ENCODE assay signal across 8 cellular contexts in the genomic region with DNA sequence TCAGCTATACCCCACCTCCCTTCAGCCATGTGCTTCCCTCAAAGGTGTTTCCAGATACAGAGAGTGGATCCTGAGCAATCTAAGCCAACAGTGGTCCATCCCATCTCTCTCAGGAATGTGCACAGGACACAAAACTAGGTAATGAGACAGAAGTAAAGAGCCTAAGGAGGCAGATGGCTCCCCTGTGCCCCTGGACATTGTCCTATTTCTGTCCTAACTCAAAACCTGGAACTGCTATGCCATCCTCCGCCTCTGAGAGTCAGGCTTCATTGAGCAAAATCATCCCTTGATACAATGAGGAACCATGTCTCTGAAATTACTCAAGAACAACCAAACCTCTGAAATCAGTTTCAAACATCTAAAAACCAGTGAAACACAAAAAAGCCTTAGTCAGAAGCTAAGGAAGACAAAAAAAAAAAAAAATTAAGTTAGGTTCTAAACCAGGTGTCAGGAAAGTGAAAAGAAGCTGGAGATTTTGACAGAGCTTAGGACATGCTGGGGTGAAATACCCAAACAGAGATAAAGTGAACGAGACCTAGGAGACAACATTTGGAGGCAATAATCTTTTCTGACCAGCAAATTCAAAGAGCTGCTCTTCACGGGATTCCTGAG.
DNase-seq lines count a peak whose midpoint lies in the region; ATAC-seq and TF ChIP-seq lines count a peak whose summit lies in the region.

No MANE protein-coding gene starts in this region.

- H3K79me2 ChIP-seq in SU-DHL-6 (ENCODE audit: insufficient read depth, low read length) = no peaks in the 10 kb centered on the region

- H4K20me1 ChIP-seq in SU-DHL-6 (ENCODE audit: low read depth, low read length) = no peaks in the 10 kb centered on the region

- peaks cover 7% of the 10 kb centered on the region for H3K4me1 ChIP-seq in foreskin keratinocyte
- peaks cover 0 to 49% (median 38%) of the 10 kb centered on the region in 4 donors for H3K4me1 ChIP-seq in tibial artery

- H2AFZ ChIP-seq in SU-DHL-6 (ENCODE audit: low read depth, low read length, severe bottlenecking) = peak overlapping the region; percentile 12

- H3K36me3 Mint-ChIP-seq in CD14-positive monocyte = peaks cover 0 to 2% of the 10 kb centered on the region in 2 donors

- intact Hi-C loops in CD14-positive monocyte (cut with micrococcal nuclease) (loop anchor here (5.0 to 10.0 kb wide), 8 partner anchors 35 to 1342 kb away; no protein-coding TSS in a partner anchor), tibial artery (cut with DNase I; ENCODE audit: low total_unique reads) (no loop called here), posterior vena cava (cut with DNase I) (no loop called here)

- H3K9ac ChIP-seq in SU-DHL-6 (ENCODE audit: low read length) = no peak overlapping the region

- peaks cover 0 to 1% (median 0%) of the 10 kb centered on the region in 3 donors for H3K27me3 Mint-ChIP-seq in CD14-positive monocyte (ENCODE audit: low read depth in 3 of 3)

- peak; percentile 63 for ATAC-seq in GM18909 (IDR thresholded peaks at IDR 0.05; ENCODE audit: poor library complexity, unreplicated experiment)
- ATAC-seq in HG03066 (IDR thresholded peaks at IDR 0.05; ENCODE audit: low read depth, unreplicated experiment) = peak; percentile 57
- ATAC-seq in foreskin keratinocyte = no peak

- no peaks in the 10 kb centered on the region for H3K27me3 ChIP-seq in SU-DHL-6 (ENCODE audit: low read length)
- no peaks in the 10 kb centered on the region for H3K27me3 ChIP-seq in foreskin keratinocyte
- H3K27me3 ChIP-seq in tibial artery = no peaks in the 10 kb centered on the region

- DNase-seq in CD14-positive monocyte (ENCODE audit: low spot score) = peak; percentile 61
- DNase-seq in foreskin keratinocyte = no peak
- no peak for DNase-seq in tibial artery
- no peak for DNase-seq in posterior vena cava (ENCODE audit: low spot score)
- DNase-seq in glomerular visceral epithelial cell (ENCODE audit: extremely low spot score) = no peak

- H3K9me2 ChIP-seq in SU-DHL-6 (replicated peaks; ENCODE audit: insufficient read depth, low read length) = no peaks in the 10 kb centered on the region

- H3K27ac Mint-ChIP-seq in CD14-positive monocyte = peak overlapping the region; percentile 88 to 100 (median 99)

- H3K9me3 ChIP-seq in SU-DHL-6 (ENCODE audit: insufficient read depth, low read length) (no peaks in the 10 kb centered on the region), tibial artery (no peaks in the 10 kb centered on the region)

- H3K4me3 ChIP-seq in SU-DHL-6 (ENCODE audit: insufficient read depth, low read length, poor library complexity, severe bottlenecking) (no peak overlapping the region), tibial artery (no peak overlapping the region)

- peak overlapping the region in 1 of 2 donors; percentile 44 for H3K4me3 Mint-ChIP-seq in CD14-positive monocyte

- H3K27ac ChIP-seq in SU-DHL-6 (ENCODE audit: low read depth, low read length) (no peak overlapping the region), foreskin keratinocyte (no peak overlapping the region), tibial artery (peak overlapping the region; percentile 82 to 86)

- H3K36me3 ChIP-seq in SU-DHL-6 (ENCODE audit: low read length) (no peaks in the 10 kb centered on the region), tibial artery (no peaks in the 10 kb centered on the region)

- H3K9me3 Mint-ChIP-seq in CD14-positive monocyte = no peaks in the 10 kb centered on the region

- peak; percentile 77 for TF ChIP-seq CTCF in CD14-positive monocyte (IDR thresholded peaks at IDR 0.05)
- TF ChIP-seq CTCF in SU-DHL-6 (IDR thresholded peaks at IDR 0.05; ENCODE audit: insufficient read depth, low read length, poor library complexity, severe bottlenecking) = peak; percentile 11
- TF ChIP-seq CTCF in foreskin keratinocyte (conservative IDR thresholded peaks at IDR 0.05) = peak; percentile 34
- TF ChIP-seq CTCF in tibial artery (IDR thresholded peaks at IDR 0.05) = no peak

- H3F3A ChIP-seq in SU-DHL-6 (ENCODE audit: insufficient read depth) = no peaks in the 10 kb centered on the region

- peaks cover 49% of the 10 kb centered on the region for H3K4me1 Mint-ChIP-seq in CD14-positive monocyte

- peak overlapping the region; percentile 34 for H3K4me2 ChIP-seq in SU-DHL-6 (ENCODE audit: low read depth, low read length, poor library complexity, severe bottlenecking)

Comparison
In these comparisons a context has a peak if more than half of its experiments do, and no peak if none do; other contexts are left out.
1. CTCF ChIP-seq: peak in CD14-positive monocyte (single experiment), SU-DHL-6 (single experiment) and foreskin keratinocyte (single experiment); none in tibial artery (0 of 2).
2. H3K27ac ChIP-seq: peak in tibial artery (2 of 2); none in SU-DHL-6 (single experiment) and foreskin keratinocyte (single experiment).
3. intact Hi-C loops: an anchor here in CD14-positive monocyte (5.0 to 10.0 kb wide); none called in tibial artery and posterior vena cava.